In genomic region chr7:133349101-133349500, GRCh38 we compare ENCODE assay signal across 23 cellular contexts.
A peak's percentile ranks its signal among the peaks of the same experiment; 100 is the strongest.
DNase-seq lines count a peak whose midpoint lies in the region; ATAC-seq lines count a peak whose summit lies in the region.
"Had no signal": no experiment of that assay in that cellular context is flagged by ENCODE, and none has a peak within 500 bp of the region (broad histone marks: within the 10 kb centered on the region; RNA-seq: fewer than 3 reads in every experiment).

No MANE protein-coding gene starts in this region.

- H3K27ac Mint-ChIP-seq in activated CD4-positive, alpha-beta T cell treated with anti-CD3 and anti-CD28 coated beads for 36 hours, result no peak overlapping the region
- H3K27ac Mint-ChIP-seq: activated naive CD4-positive, alpha-beta T cell treated with anti-CD3 and anti-CD28 coated beads for 36 hours; H9; IgD-negative memory B cell; stimulated activated naive B cell treated with anti-CD40 and anti-IgM and Interleukin-4, amounts not matched to agents 10 μg/mL and 1 μg/mL and 100 μg/mL, for 72 hours had no signal

- peak overlapping the region; percentile 26 for H3K4me3 ChIP-seq in endocrine pancreas (ENCODE audit: control insufficient read depth, insufficient read depth, low read length)
- H3K4me3 ChIP-seq: testis had no signal

- no peaks in the 10 kb centered on the region for H3K27me3 ChIP-seq in endocrine pancreas (ENCODE audit: control insufficient read depth, insufficient read depth, low read length)
- H3K27me3 ChIP-seq: testis had no signal

- H3K9me3 Mint-ChIP-seq in activated CD4-positive, alpha-beta T cell treated with anti-CD3 and anti-CD28 coated beads for 36 hours (ENCODE audit: low read depth), result peaks cover 20% of the 10 kb centered on the region

- H3K4me1 Mint-ChIP-seq in activated CD4-positive, alpha-beta T cell treated with anti-CD3 and anti-CD28 coated beads for 36 hours, result peaks cover 10% of the 10 kb centered on the region

- ATAC-seq in activated CD4-positive, alpha-beta T cell treated with anti-CD3 and anti-CD28 coated beads for 36 hours, result peak; percentile 44
- ATAC-seq in GM19351 (IDR thresholded peaks at IDR 0.05; ENCODE audit: unreplicated experiment) (peak; percentile 63), HG02938 (IDR thresholded peaks at IDR 0.05; ENCODE audit: unreplicated experiment) (peak; percentile 76), GM21423 (IDR thresholded peaks at IDR 0.05; ENCODE audit: unreplicated experiment) (no peak)
- ATAC-seq: left ventricle myocardium superior had no signal

- no peaks in the 10 kb centered on the region for H3K4me1 ChIP-seq in endocrine pancreas (ENCODE audit: control insufficient read depth, insufficient read depth, low read length)
- H3K4me1 ChIP-seq: testis had no signal

- peaks cover 43% of the 10 kb centered on the region for H3K36me3 Mint-ChIP-seq in activated CD4-positive, alpha-beta T cell treated with anti-CD3 and anti-CD28 coated beads for 36 hours (ENCODE audit: low read depth)

- CTCF ChIA-PET in activated CD4-positive, alpha-beta T cell treated with anti-CD3 and anti-CD28 coated beads for 36 hours (lab: Charles Lee), result no interaction called here

- POLR2A ChIA-PET in activated CD4-positive, alpha-beta T cell treated with anti-CD3 and anti-CD28 coated beads for 36 hours (lab: Charles Lee), result no interaction called here

- peaks cover 5% of the 10 kb centered on the region for H3K9me3 ChIP-seq in endocrine pancreas (ENCODE audit: control insufficient read depth, low read length)
- H3K9me3 ChIP-seq: testis had no signal

- no peak overlapping the region for H3K9ac ChIP-seq in endocrine pancreas (ENCODE audit: control insufficient read depth, insufficient read depth, low read length)

- H3K4me3 Mint-ChIP-seq in activated CD4-positive, alpha-beta T cell treated with anti-CD3 and anti-CD28 coated beads for 36 hours, result no peak overlapping the region
- H3K4me3 Mint-ChIP-seq: activated naive CD4-positive, alpha-beta T cell treated with anti-CD3 and anti-CD28 coated beads for 36 hours; H9; stimulated activated naive B cell treated with anti-CD40 and anti-IgM and Interleukin-4, amounts not matched to agents 10 μg/mL and 1 μg/mL and 100 μg/mL, for 72 hours had no signal

- no peak for DNase-seq in activated CD4-positive, alpha-beta T cell treated with anti-CD3 and anti-CD28 coated beads for 36 hours
- DNase-seq in activated CD4-positive, alpha-beta T cell treated with anti-CD3 and anti-CD28 coated beads for 1 hour, result no peak
- DNase-seq in NCI-H187 (lab: John Stamatoyannopoulos, UW) (no peak), posterior cingulate gyrus (no peak)
- DNase-seq: 8988T; activated CD4-positive, alpha-beta T cell treated with anti-CD3 and anti-CD28 coated beads, Interleukin-2, amount 50 U/mL, for 1 hour; activated naive CD4-positive, alpha-beta T cell treated with anti-CD3 and anti-CD28 coated beads for 36 hours; effector CD8-positive, alpha-beta T cell; H9; left ventricle myocardium superior; NCI-H1105 treated with DMSO at 0.1 percent for 48 hours; NCI-H2029 treated with DMSO at 0.1 percent for 48 hours; NCI-H226; stimulated activated CD4-positive, alpha-beta T cell treated with anti-CD3 and anti-CD28 coated beads, Interleukin-15, amount 100 ng/mL, for 24 hours; stimulated activated naive B cell treated with anti-CD40 and anti-IgM and Interleukin-4, amounts not matched to agents 10 μg/mL and 1 μg/mL and 100 μg/mL, for 72 hours; SW 1271; T1000; testis had no signal

- no peaks in the 10 kb centered on the region for H3K36me3 ChIP-seq in endocrine pancreas (ENCODE audit: control insufficient read depth, insufficient read depth, low read length)

- no peaks in the 10 kb centered on the region for H3K27me3 Mint-ChIP-seq in activated CD4-positive, alpha-beta T cell treated with anti-CD3 and anti-CD28 coated beads for 36 hours
- H3K27me3 Mint-ChIP-seq: IgD-negative memory B cell; stimulated activated naive B cell treated with anti-CD40 and anti-IgM and Interleukin-4, amounts not matched to agents 10 μg/mL and 1 μg/mL and 100 μg/mL, for 72 hours had no signal

- intact Hi-C loops in activated CD4-positive, alpha-beta T cell treated with anti-CD3 and anti-CD28 coated beads for 36 hours (cut with DNase I, micrococcal nuclease), result loop anchor here in 1 of 2 experiments (10.0 kb wide), 1 partner anchor 1344 kb away; no protein-coding TSS in a partner anchor
- intact Hi-C loops in posterior cingulate gyrus (cut with DNase I), result no loop called here
